ENCODE assay signal across 1 cellular context in genomic region chr17:81393684-81394376, GRCh38.
TF ChIP-seq lines count a peak whose summit lies in the region.

No MANE protein-coding gene starts in this region.

TF ChIP-seq in K562, 482 proteins besides CTCF, POLR2A, EP300 and RAD21 (continued from another document and continues in another):
- TF ChIP-seq, protein P1, sequence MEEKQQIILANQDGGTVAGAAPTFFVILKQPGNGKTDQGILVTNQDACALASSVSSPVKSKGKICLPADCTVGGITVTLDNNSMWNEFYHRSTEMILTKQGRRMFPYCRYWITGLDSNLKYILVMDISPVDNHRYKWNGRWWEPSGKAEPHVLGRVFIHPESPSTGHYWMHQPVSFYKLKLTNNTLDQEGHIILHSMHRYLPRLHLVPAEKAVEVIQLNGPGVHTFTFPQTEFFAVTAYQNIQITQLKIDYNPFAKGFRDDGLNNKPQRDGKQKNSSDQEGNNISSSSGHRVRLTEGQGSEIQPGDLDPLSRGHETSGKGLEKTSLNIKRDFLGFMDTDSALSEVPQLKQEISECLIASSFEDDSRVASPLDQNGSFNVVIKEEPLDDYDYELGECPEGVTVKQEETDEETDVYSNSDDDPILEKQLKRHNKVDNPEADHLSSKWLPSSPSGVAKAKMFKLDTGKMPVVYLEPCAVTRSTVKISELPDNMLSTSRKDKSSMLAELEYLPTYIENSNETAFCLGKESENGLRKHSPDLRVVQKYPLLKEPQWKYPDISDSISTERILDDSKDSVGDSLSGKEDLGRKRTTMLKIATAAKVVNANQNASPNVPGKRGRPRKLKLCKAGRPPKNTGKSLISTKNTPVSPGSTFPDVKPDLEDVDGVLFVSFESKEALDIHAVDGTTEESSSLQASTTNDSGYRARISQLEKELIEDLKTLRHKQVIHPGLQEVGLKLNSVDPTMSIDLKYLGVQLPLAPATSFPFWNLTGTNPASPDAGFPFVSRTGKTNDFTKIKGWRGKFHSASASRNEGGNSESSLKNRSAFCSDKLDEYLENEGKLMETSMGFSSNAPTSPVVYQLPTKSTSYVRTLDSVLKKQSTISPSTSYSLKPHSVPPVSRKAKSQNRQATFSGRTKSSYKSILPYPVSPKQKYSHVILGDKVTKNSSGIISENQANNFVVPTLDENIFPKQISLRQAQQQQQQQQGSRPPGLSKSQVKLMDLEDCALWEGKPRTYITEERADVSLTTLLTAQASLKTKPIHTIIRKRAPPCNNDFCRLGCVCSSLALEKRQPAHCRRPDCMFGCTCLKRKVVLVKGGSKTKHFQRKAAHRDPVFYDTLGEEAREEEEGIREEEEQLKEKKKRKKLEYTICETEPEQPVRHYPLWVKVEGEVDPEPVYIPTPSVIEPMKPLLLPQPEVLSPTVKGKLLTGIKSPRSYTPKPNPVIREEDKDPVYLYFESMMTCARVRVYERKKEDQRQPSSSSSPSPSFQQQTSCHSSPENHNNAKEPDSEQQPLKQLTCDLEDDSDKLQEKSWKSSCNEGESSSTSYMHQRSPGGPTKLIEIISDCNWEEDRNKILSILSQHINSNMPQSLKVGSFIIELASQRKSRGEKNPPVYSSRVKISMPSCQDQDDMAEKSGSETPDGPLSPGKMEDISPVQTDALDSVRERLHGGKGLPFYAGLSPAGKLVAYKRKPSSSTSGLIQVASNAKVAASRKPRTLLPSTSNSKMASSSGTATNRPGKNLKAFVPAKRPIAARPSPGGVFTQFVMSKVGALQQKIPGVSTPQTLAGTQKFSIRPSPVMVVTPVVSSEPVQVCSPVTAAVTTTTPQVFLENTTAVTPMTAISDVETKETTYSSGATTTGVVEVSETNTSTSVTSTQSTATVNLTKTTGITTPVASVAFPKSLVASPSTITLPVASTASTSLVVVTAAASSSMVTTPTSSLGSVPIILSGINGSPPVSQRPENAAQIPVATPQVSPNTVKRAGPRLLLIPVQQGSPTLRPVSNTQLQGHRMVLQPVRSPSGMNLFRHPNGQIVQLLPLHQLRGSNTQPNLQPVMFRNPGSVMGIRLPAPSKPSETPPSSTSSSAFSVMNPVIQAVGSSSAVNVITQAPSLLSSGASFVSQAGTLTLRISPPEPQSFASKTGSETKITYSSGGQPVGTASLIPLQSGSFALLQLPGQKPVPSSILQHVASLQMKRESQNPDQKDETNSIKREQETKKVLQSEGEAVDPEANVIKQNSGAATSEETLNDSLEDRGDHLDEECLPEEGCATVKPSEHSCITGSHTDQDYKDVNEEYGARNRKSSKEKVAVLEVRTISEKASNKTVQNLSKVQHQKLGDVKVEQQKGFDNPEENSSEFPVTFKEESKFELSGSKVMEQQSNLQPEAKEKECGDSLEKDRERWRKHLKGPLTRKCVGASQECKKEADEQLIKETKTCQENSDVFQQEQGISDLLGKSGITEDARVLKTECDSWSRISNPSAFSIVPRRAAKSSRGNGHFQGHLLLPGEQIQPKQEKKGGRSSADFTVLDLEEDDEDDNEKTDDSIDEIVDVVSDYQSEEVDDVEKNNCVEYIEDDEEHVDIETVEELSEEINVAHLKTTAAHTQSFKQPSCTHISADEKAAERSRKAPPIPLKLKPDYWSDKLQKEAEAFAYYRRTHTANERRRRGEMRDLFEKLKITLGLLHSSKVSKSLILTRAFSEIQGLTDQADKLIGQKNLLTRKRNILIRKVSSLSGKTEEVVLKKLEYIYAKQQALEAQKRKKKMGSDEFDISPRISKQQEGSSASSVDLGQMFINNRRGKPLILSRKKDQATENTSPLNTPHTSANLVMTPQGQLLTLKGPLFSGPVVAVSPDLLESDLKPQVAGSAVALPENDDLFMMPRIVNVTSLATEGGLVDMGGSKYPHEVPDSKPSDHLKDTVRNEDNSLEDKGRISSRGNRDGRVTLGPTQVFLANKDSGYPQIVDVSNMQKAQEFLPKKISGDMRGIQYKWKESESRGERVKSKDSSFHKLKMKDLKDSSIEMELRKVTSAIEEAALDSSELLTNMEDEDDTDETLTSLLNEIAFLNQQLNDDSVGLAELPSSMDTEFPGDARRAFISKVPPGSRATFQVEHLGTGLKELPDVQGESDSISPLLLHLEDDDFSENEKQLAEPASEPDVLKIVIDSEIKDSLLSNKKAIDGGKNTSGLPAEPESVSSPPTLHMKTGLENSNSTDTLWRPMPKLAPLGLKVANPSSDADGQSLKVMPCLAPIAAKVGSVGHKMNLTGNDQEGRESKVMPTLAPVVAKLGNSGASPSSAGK (IDR thresholded peaks at IDR 0.05) = no peak; the same call in 1 of the 2 replicates
- TF ChIP-seq ZNF184 (CRISPR knock-in tag; IDR thresholded peaks at IDR 0.05) (no peak), SRSF9 (IDR thresholded peaks at IDR 0.05; ENCODE audit: borderline replicate concordance, low read depth, low read length) (no peak), CSDE1 (IDR thresholded peaks at IDR 0.05) (no peak), HCFC1 (IDR thresholded peaks at IDR 0.05; ENCODE audit: low read depth, low read length) (peak; percentile 60), MLLT1 (IDR thresholded peaks at IDR 0.05) (peak in 1 of 2 experiments; percentile 99; a peak in 2 of 4 replicates), ZNF324 (CRISPR knock-in tag; IDR thresholded peaks at IDR 0.05) (no peak), SRSF3 (IDR thresholded peaks at IDR 0.05; ENCODE audit: insufficient read depth, low read length) (no peak), SP1 (CRISPR knock-in tag; IDR thresholded peaks at IDR 0.05) (peak; percentile 87), MTA3 (IDR thresholded peaks at IDR 0.05; ENCODE audit: borderline replicate concordance) (peak; percentile 96), CC2D1A (IDR thresholded peaks at IDR 0.05) (peak; percentile 78), KDM5B (IDR thresholded peaks at IDR 0.05; ENCODE audit: insufficient replicate concordance, low read depth, low read length) (no peak), KLF6 (CRISPR knock-in tag; IDR thresholded peaks at IDR 0.05; ENCODE audit: borderline replicate concordance) (no peak), CBX2 (IDR thresholded peaks at IDR 0.05; ENCODE audit: insufficient read depth, low read length, poor library complexity, severe bottlenecking) (no peak), POLR3A (IDR thresholded peaks at IDR 0.05; ENCODE audit: borderline replicate concordance, extremely low read depth, insufficient read depth, insufficient read length) (no peak), MAFG (tag; conservative IDR thresholded peaks at IDR 0.05) (no peak), CAMTA2 (CRISPR knock-in tag; conservative IDR thresholded peaks at IDR 0.05) (no peak), GMEB1 (CRISPR knock-in tag; IDR thresholded peaks at IDR 0.05) (peak; percentile 28), PHF21A (IDR thresholded peaks at IDR 0.05; ENCODE audit: borderline replicate concordance, low read depth) (peak; percentile 100), MCM3 (IDR thresholded peaks at IDR 0.05) (no peak), ASH1L (IDR thresholded peaks at IDR 0.05; ENCODE audit: borderline replicate concordance, low read depth, partially characterized antibody) (peak; percentile 10), NUFIP1 (IDR thresholded peaks at IDR 0.05; ENCODE audit: partially characterized antibody) (peak; percentile 34), CREB5 (CRISPR knock-in tag; IDR thresholded peaks at IDR 0.05) (no peak), TCF7 (IDR thresholded peaks at IDR 0.05; ENCODE audit: borderline replicate concordance) (peak; percentile 95), TAF7 (tag; IDR thresholded peaks at IDR 0.05) (no peak), NFE2 (IDR thresholded peaks at IDR 0.05; ENCODE audit: low read depth) (0 out of 2 replicates have a peak, but pooled peaks have one; percentile 14), HIVEP1 (CRISPR knock-in tag; IDR thresholded peaks at IDR 0.05) (no peak), NR3C1 (CRISPR knock-in tag; IDR thresholded peaks at IDR 0.05) (no peak), ZKSCAN3 (CRISPR knock-in tag; IDR thresholded peaks at IDR 0.05) (no peak), LEF1 (IDR thresholded peaks at IDR 0.05) (peak; percentile 96), GATAD2A (IDR thresholded peaks at IDR 0.05) (peak; percentile 83; the same call in 1 of the 2 replicates), GTF2F1 (IDR thresholded peaks at IDR 0.05; ENCODE audit: low read depth, low read length) (no peak; the same call in 1 of the 2 replicates), PHTF2 (CRISPR knock-in tag; IDR thresholded peaks at IDR 0.05) (no peak), DMBX1 (CRISPR knock-in tag; IDR thresholded peaks at IDR 0.05; ENCODE audit: borderline replicate concordance) (peak; percentile 50; the same call in 1 of the 2 replicates), PPARD (CRISPR knock-in tag; IDR thresholded peaks at IDR 0.05) (no peak), BHLHE40 (IDR thresholded peaks at IDR 0.05; ENCODE audit: low read length) (peak; percentile 74), MYBL2 (IDR thresholded peaks at IDR 0.05; ENCODE audit: low read depth) (no peak; the same call in 1 of the 2 replicates), MYBL2 (CRISPR knock-in tag; IDR thresholded peaks at IDR 0.05; ENCODE audit: borderline replicate concordance) (no peak), U2AF1 (optimal IDR thresholded peaks at IDR 0.05; ENCODE audit: low read depth, low read length) (peak; percentile 26), ETV6 (IDR thresholded peaks at IDR 0.05; ENCODE audit: borderline replicate concordance in 1 of 2, low read depth in 2 of 2, low read length in 1 of 2) (0 out of 4 replicates have a peak, but pooled peaks of 1 of the 2 experiments have one; percentile 29), ETV6 (CRISPR knock-in tag; IDR thresholded peaks at IDR 0.05; ENCODE audit: borderline replicate concordance) (no peak), TEAD4 (IDR thresholded peaks at IDR 0.05; ENCODE audit: low read length) (peak; percentile 61), TEAD4 (CRISPR knock-in tag; IDR thresholded peaks at IDR 0.05; ENCODE audit: borderline replicate concordance) (no peak), ZNF778 (CRISPR knock-in tag; IDR thresholded peaks at IDR 0.05) (no peak), ZNF79 (CRISPR knock-in tag; IDR thresholded peaks at IDR 0.05; ENCODE audit: low read depth) (no peak), HMG20A (CRISPR knock-in tag; conservative IDR thresholded peaks at IDR 0.05) (no peak), SLC30A9 (CRISPR knock-in tag; IDR thresholded peaks at IDR 0.05) (no peak), CEBPB (tag; IDR thresholded peaks at IDR 0.05) (no peak)
- TF ChIP-seq, protein P2, sequence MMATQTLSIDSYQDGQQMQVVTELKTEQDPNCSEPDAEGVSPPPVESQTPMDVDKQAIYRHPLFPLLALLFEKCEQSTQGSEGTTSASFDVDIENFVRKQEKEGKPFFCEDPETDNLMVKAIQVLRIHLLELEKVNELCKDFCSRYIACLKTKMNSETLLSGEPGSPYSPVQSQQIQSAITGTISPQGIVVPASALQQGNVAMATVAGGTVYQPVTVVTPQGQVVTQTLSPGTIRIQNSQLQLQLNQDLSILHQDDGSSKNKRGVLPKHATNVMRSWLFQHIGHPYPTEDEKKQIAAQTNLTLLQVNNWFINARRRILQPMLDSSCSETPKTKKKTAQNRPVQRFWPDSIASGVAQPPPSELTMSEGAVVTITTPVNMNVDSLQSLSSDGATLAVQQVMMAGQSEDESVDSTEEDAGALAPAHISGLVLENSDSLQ (IDR thresholded peaks at IDR 0.05) = peak; percentile 99
- TF ChIP-seq, protein P3, sequence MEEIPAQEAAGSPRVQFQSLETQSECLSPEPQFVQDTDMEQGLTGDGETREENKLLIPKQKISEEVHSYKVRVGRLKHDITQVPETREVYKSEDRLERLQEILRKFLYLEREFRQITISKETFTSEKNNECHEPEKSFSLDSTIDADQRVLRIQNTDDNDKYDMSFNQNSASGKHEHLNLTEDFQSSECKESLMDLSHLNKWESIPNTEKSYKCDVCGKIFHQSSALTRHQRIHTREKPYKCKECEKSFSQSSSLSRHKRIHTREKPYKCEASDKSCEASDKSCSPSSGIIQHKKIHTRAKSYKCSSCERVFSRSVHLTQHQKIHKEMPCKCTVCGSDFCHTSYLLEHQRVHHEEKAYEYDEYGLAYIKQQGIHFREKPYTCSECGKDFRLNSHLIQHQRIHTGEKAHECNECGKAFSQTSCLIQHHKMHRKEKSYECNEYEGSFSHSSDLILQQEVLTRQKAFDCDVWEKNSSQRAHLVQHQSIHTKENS (CRISPR knock-in tag; IDR thresholded peaks at IDR 0.05) = no peak
